In genomic region chr1:38006008-38006828, GRCh38 we compare ENCODE assay signal across 9 cellular contexts. TPM values are rescaled to one million over a fixed set of nuclear protein-coding genes. Genes with fewer than 3 reads are reported as not detected.
DNase-seq lines count a peak whose midpoint lies in the region; ATAC-seq and TF ChIP-seq lines count a peak whose summit lies in the region.
"Had no signal": no experiment of that assay in that cellular context is flagged by ENCODE, and none has a peak within 500 bp of the region (broad histone marks: within the 10 kb centered on the region; RNA-seq: fewer than 3 reads in every experiment).

No MANE protein-coding gene starts in this region.

- CTCF ChIA-PET in CD4-positive, alpha-beta memory T cell (lab: Charles Lee; ENCODE audit: partially characterized antibody) = no interaction called here

- TF ChIP-seq EP300 in ovary (IDR thresholded peaks at IDR 0.05) = no peak

- peak overlapping the region in 6 of 7 donors; percentile 17 to 72 (median 58) for H3K27ac Mint-ChIP-seq in CD4-positive, alpha-beta memory T cell

- ATAC-seq in HG02870 (IDR thresholded peaks at IDR 0.05; ENCODE audit: unreplicated experiment) (no peak), GM18861 (IDR thresholded peaks at IDR 0.05; ENCODE audit: unreplicated experiment) (no peak)

- no peak overlapping the region for H3K4me3 ChIP-seq in CD4-positive, alpha-beta memory T cell (ENCODE audit: low read length in 2 of 2)
- peak overlapping the region; percentile 50 for H3K4me3 ChIP-seq in SJCRH30
- peak overlapping the region; percentile 34 for H3K4me3 ChIP-seq in fibroblast of pulmonary artery (replicated peaks; ENCODE audit: low read depth, low read length)
- peak overlapping the region; percentile 64 for H3K4me3 ChIP-seq in ovary

- peaks cover 4 to 36% (median 17%) of the 10 kb centered on the region in 4 donors for H3K4me1 Mint-ChIP-seq in CD4-positive, alpha-beta memory T cell

- H3K27me3 Mint-ChIP-seq in CD4-positive, alpha-beta memory T cell = peaks cover 0 to 6% of the 10 kb centered on the region in 2 donors

- 65 to 73% (median 66%) methylated on average over 12 of the region's 12 CpGs for WGBS in ovary, 3 donors

- H3K27ac ChIP-seq in CD4-positive, alpha-beta memory T cell (ENCODE audit: low read depth, low read length) = peak overlapping the region; percentile 1
- H3K27ac ChIP-seq in SJCRH30 = peak overlapping the region; percentile 15; the same call in 1 of the 2 replicates
- peak overlapping the region; percentile 13 to 65 for H3K27ac ChIP-seq in ovary
- H3K27ac ChIP-seq: SJSA1 had no signal

- peaks cover 0 to 2% (median 0%) of the 10 kb centered on the region in 8 donors for H3K9me3 Mint-ChIP-seq in CD4-positive, alpha-beta memory T cell

- no peaks in the 10 kb centered on the region for H3K36me3 ChIP-seq in CD4-positive, alpha-beta memory T cell (ENCODE audit: insufficient read depth, low read length)
- H3K36me3 ChIP-seq in SJCRH30 (no peaks in the 10 kb centered on the region), ovary (no peaks in the 10 kb centered on the region)

- intact Hi-C loops in CD4-positive, alpha-beta memory T cell (cut with micrococcal nuclease) = no loop called here
- intact Hi-C loops in ovary (cut with DNase I) = no loop called here

- peak overlapping the region; percentile 51 to 77 (median 69) for H3K4me3 Mint-ChIP-seq in CD4-positive, alpha-beta memory T cell

- no peaks in the 10 kb centered on the region for H3K27me3 ChIP-seq in CD4-positive, alpha-beta memory T cell (ENCODE audit: insufficient read depth, low read length)
- H3K27me3 ChIP-seq in SJCRH30 (no peaks in the 10 kb centered on the region), ovary (no peaks in the 10 kb centered on the region)
- H3K27me3 ChIP-seq: SJSA1 had no signal

- H3K4me1 ChIP-seq in CD4-positive, alpha-beta memory T cell (ENCODE audit: insufficient read depth, low read length) = peaks cover 7% of the 10 kb centered on the region
- H3K4me1 ChIP-seq in SJCRH30 (peaks cover 45% of the 10 kb centered on the region), ovary (ENCODE audit: insufficient read depth) (peaks cover 8% of the 10 kb centered on the region)

- no peaks in the 10 kb centered on the region for H3K9me3 ChIP-seq in CD4-positive, alpha-beta memory T cell (ENCODE audit: control insufficient read depth in 1 of 2, low read length in 2 of 2)
- H3K9me3 ChIP-seq in SJCRH30 (replicated peaks) (no peaks in the 10 kb centered on the region), ovary (no peaks in the 10 kb centered on the region)
- H3K9me3 ChIP-seq: SJSA1 had no signal

- TF ChIP-seq POLR2A in ovary (IDR thresholded peaks at IDR 0.05) = no peak

- no peak for DNase-seq in CD4-positive, alpha-beta memory T cell
- no peak for DNase-seq in SJCRH30
- DNase-seq in fibroblast of pulmonary artery (ENCODE audit: low read depth) = no peak
- peak in 1 of 5 donors; percentile 44 for DNase-seq in ovary
- no peak for DNase-seq in activated effector memory CD4-positive, alpha-beta T cell treated with anti-CD3 and anti-CD28 coated beads, Interleukin-2, amount 50 U/mL, for 16 hours
- DNase-seq in NCI-H2029 (lab: John Stamatoyannopoulos, UW) = no peak

- TF ChIP-seq CTCF in fibroblast of pulmonary artery (IDR thresholded peaks at IDR 0.05; ENCODE audit: low read length, missing control alignments) (no peak), ovary (IDR thresholded peaks at IDR 0.05) (no peak)

- POLR2A ChIA-PET in CD4-positive, alpha-beta memory T cell (lab: Charles Lee; ENCODE audit: partially characterized antibody) = interaction anchor here (0.6 kb wide), 1 partner anchor 18 kb away, joined by 3 read pairs; no protein-coding TSS in a partner anchor

- no peaks in the 10 kb centered on the region for H3K36me3 Mint-ChIP-seq in CD4-positive, alpha-beta memory T cell

RNA-seq across cellular contexts. Expression of gene FHL3, which starts 0.9 kb away (rescaled TPM):
- 1 to 10 TPM; 3.7 to 5.0 TPM for total RNA-seq in CD4-positive, alpha-beta memory T cell
- 1 to 10 TPM; 3.4 to 3.7 TPM for polyA plus RNA-seq in CD4-positive, alpha-beta memory T cell
- total RNA-seq in SJCRH30 (2014; rRNA removed; shearing (Covaris generic)) = 17.6 and 20.6 TPM in 2 replicates
- total RNA-seq in ovary = 10 to 100 TPM; 19.4 to 63.3 (median 40.4) TPM
- polyA plus RNA-seq in ovary = 10 to 100 TPM; 13.9 to 28.8 TPM

RNA-seq across cellular contexts. Expression of gene UTP11, which starts 6.3 kb away (rescaled TPM):
- total RNA-seq in CD4-positive, alpha-beta memory T cell = 10 to 100 TPM; 17.3 to 17.5 TPM
- polyA plus RNA-seq in CD4-positive, alpha-beta memory T cell = 10 to 100 TPM; 21.0 to 21.9 TPM
- 125 and 128 TPM in 2 replicates for total RNA-seq in SJCRH30 (2014; rRNA removed; shearing (Covaris generic))
- total RNA-seq in ovary = 10 to 100 TPM; 17.4 to 38.5 (median 29.7) TPM
- 10 to 100 TPM; 20.9 to 35.1 TPM for polyA plus RNA-seq in ovary

RNA-seq across cellular contexts. Expression of gene SF3A3, which starts 16.4 kb away (rescaled TPM):
- total RNA-seq in CD4-positive, alpha-beta memory T cell = 10 to 100 TPM; 74.0 to 74.6 TPM
- 100 to 1,000 TPM in 1 of 2 donors, 10 to 100 TPM in 1; 99.5 to 111 TPM for polyA plus RNA-seq in CD4-positive, alpha-beta memory T cell
- 187 and 190 TPM in 2 replicates for total RNA-seq in SJCRH30 (2014; rRNA removed; shearing (Covaris generic))
- 10 to 100 TPM; 29.0 to 62.5 (median 44.3) TPM for total RNA-seq in ovary
- polyA plus RNA-seq in ovary = 100 to 1,000 TPM in 1 of 2 donors, 10 to 100 TPM in 1; 27.4 to 110 TPM

RNA-seq across cellular contexts. Expression of gene POU3F1, which starts 40.4 kb away (rescaled TPM):
- total RNA-seq in CD4-positive, alpha-beta memory T cell = under 1 TPM; 0.14 to 0.15 TPM
- polyA plus RNA-seq in CD4-positive, alpha-beta memory T cell = under 1 TPM in 1 of 2 donors, not detected in 1; 0.08 TPM
- total RNA-seq in SJCRH30 (2014; rRNA removed; shearing (Covaris generic)) = 1.6 and 1.7 TPM in 2 replicates
- under 1 TPM in 4 of 7 donors, not detected in 3; 0.10 to 0.53 (median 0.33) TPM for total RNA-seq in ovary
- polyA plus RNA-seq in ovary = under 1 TPM in 1 of 2 donors, not detected in 1; 0.04 TPM

RNA-seq across cellular contexts. Expression of gene INPP5B, which starts 59.4 kb away (rescaled TPM):
- 10 to 100 TPM; 31.4 to 35.7 TPM for total RNA-seq in CD4-positive, alpha-beta memory T cell
- 10 to 100 TPM in 1 of 2 donors, 1 to 10 TPM in 1; 8.9 to 21.0 TPM for polyA plus RNA-seq in CD4-positive, alpha-beta memory T cell
- 16.9 and 21.1 TPM in 2 replicates for total RNA-seq in SJCRH30 (2014; rRNA removed; shearing (Covaris generic))
- total RNA-seq in ovary = 10 to 100 TPM; 23.2 to 68.5 (median 33.7) TPM
- 10 to 100 TPM; 23.2 to 30.3 TPM for polyA plus RNA-seq in ovary

Comparison
In these comparisons a context has a peak if more than half of its experiments do, and no peak if none do; other contexts are left out.
1. H3K4me3 ChIP-seq: peak in SJCRH30 (single experiment), fibroblast of pulmonary artery (single experiment) and ovary (single experiment); none in CD4-positive, alpha-beta memory T cell (0 of 2).
2. Peak in every context shown above with its lines, with median percentiles within 50 percentile points of each other: H3K27ac ChIP-seq.